Comparison of ENCODE assay signal across 11 cellular contexts in the genomic region with DNA sequence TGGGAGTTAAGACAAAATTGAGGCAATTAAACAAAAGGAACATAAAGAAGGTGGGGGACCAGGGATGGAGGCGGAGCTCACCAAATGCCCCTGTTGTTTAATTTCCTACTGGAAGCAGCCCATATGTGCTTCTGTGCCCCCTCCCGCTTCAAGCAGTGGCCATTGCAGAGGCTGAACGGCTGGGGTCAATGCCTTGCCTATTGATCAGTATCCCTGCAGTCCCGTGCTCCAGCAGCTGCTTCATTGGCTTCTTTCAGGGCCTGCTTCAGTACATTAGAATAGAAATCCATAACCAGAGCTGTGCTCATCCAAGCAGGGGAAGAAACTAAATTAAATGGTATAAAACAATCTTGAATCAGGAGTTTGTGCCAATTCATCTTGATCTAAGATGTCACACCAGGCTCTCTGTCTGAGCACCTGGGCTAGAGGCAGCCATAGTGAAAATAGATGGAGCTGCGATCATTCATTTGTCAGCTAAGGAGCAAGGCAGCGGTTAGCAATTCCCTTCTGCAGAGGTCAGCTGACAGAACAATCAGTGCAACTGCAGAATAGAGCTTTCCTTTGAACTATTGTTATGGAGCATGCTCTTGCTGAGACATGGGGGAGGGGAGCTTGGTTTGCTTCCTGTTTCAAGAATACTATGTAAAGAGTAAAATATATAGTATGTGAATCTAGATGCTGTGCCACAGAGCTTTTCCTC.
DNase-seq lines count a peak whose midpoint lies in the region; ATAC-seq and TF ChIP-seq lines count a peak whose summit lies in the region.
"Had no signal": no experiment of that assay in that cellular context is flagged by ENCODE, and none has a peak within 500 bp of the region (broad histone marks: within the 10 kb centered on the region; RNA-seq: fewer than 3 reads in every experiment).

No MANE protein-coding gene starts in this region.

- H3K27ac ChIP-seq in mesendoderm (ENCODE audit: low read depth, low read length) (peak overlapping the region; percentile 36), foreskin keratinocyte (no peak overlapping the region), testis (no peak overlapping the region)
- H3K27ac ChIP-seq: adrenal gland, heart right ventricle had no signal

- H3K79me2 ChIP-seq in mesendoderm (ENCODE audit: control insufficient read depth, insufficient read depth, low read length), result no peaks in the 10 kb centered on the region

- TF ChIP-seq CTCF in foreskin keratinocyte (conservative IDR thresholded peaks at IDR 0.05) (no peak), testis (IDR thresholded peaks at IDR 0.05) (no peak), Calu3 (IDR thresholded peaks at IDR 0.05; ENCODE audit: unreplicated experiment) (no peak)

- no peak overlapping the region for H2AK5ac ChIP-seq in mesendoderm (ENCODE audit: low read length)

- peak overlapping the region; percentile 6 for H3K4me2 ChIP-seq in mesendoderm (ENCODE audit: low read length)

- ATAC-seq in foreskin keratinocyte, result no peak

- H4K8ac ChIP-seq in mesendoderm (ENCODE audit: low read depth, low read length), result peak overlapping the region; percentile 65

- CTCF ChIA-PET in Calu3 (lab: Charles Lee), result interaction anchor here (0.8 kb wide), 1 partner anchor 12 kb away, joined by 4 read pairs; no protein-coding TSS in a partner anchor

- no peak overlapping the region for H3K23ac ChIP-seq in mesendoderm (ENCODE audit: low read length)

- no peak overlapping the region for H4K5ac ChIP-seq in mesendoderm (ENCODE audit: low read length)

- no peak overlapping the region for H3K4ac ChIP-seq in mesendoderm (ENCODE audit: low read depth, low read length)

- H2BK5ac ChIP-seq in mesendoderm (ENCODE audit: low read length), result no peak overlapping the region

- H3K4me1 ChIP-seq in mesendoderm (ENCODE audit: control insufficient read depth, low read depth, low read length), result peaks cover 6% of the 10 kb centered on the region
- no peaks in the 10 kb centered on the region for H3K4me1 ChIP-seq in foreskin keratinocyte
- H3K4me1 ChIP-seq in testis, result no peaks in the 10 kb centered on the region
- H3K4me1 ChIP-seq: adrenal gland had no signal

- H3K79me1 ChIP-seq in mesendoderm (ENCODE audit: low read length), result no peaks in the 10 kb centered on the region

- no peak overlapping the region for H3K4me3 Mint-ChIP-seq in Calu3 (ENCODE audit: low read depth, unreplicated experiment)

- H3K36me3 ChIP-seq in mesendoderm (ENCODE audit: control insufficient read depth, insufficient read depth, low read length) (no peaks in the 10 kb centered on the region), testis (ENCODE audit: low read depth, missing control alignments) (no peaks in the 10 kb centered on the region)
- H3K36me3 ChIP-seq: adrenal gland, heart right ventricle had no signal

- H3K27me3 ChIP-seq in mesendoderm (ENCODE audit: insufficient read depth, low read length, poor library complexity), result no peaks in the 10 kb centered on the region
- H3K27me3 ChIP-seq in foreskin keratinocyte, result no peaks in the 10 kb centered on the region
- no peaks in the 10 kb centered on the region for H3K27me3 ChIP-seq in testis
- H3K27me3 ChIP-seq: adrenal gland, heart right ventricle had no signal

- H2BK120ac ChIP-seq in mesendoderm (ENCODE audit: low read depth, low read length), result no peak overlapping the region

- H3K9me3 Mint-ChIP-seq in Calu3 (ENCODE audit: low read depth, unreplicated experiment), result no peaks in the 10 kb centered on the region

- H3K36me3 Mint-ChIP-seq in Calu3 (ENCODE audit: insufficient read depth, unreplicated experiment), result no peaks in the 10 kb centered on the region

- peak overlapping the region; percentile 53 for H3K18ac ChIP-seq in mesendoderm (ENCODE audit: low read length)

- H3K56ac ChIP-seq in mesendoderm (ENCODE audit: low read length), result no peak overlapping the region

- peaks cover 23% of the 10 kb centered on the region for H3K4me1 Mint-ChIP-seq in Calu3 (ENCODE audit: low read depth, unreplicated experiment)

- no CpG with 5 or more reads among the region's 6 CpGs for WGBS in mesendoderm (ENCODE audit: extremely low coverage, insufficient coverage, low lambda C conversion rate)
- WGBS in testis, 2 donors, result 72 to 82% methylated on average over 6 of the region's 6 CpGs

- BruUV-seq in Calu3 (replicated peaks; lab: Mats Ljungman, UMichigan), result no TSS peak

- H3K27ac Mint-ChIP-seq in Calu3 (ENCODE audit: unreplicated experiment), result no peak overlapping the region

- no peaks in the 10 kb centered on the region for H3K9me3 ChIP-seq in testis
- H3K9me3 ChIP-seq: adrenal gland, heart right ventricle had no signal

- intact Hi-C loops in testis (cut with DNase I; ENCODE audit: low total_unique reads), result no loop called here
- intact Hi-C loops in Calu3 (cut with micrococcal nuclease; ENCODE audit: unreplicated experiment), result no loop called here

- DNase-seq in DMS153 (lab: John Stamatoyannopoulos, UW) (peak; percentile 32), NCI-H2107 (lab: John Stamatoyannopoulos, UW) (peak; percentile 18), mesendoderm (peak; percentile 73), foreskin keratinocyte (no peak), testis (no peak), Calu3 (no peak)
- peak; percentile 2 for DNase-seq in central memory CD4-positive, alpha-beta T cell
- DNase-seq in activated CD4-positive, CD25-positive, alpha-beta regulatory T cell treated with anti-CD3 and anti-CD28 coated beads, Interleukin-2, amount 50 U/mL, for 72 hours, result no peak
- DNase-seq: activated CD4-positive, CD25-positive, alpha-beta regulatory T cell; adrenal gland; heart right ventricle had no signal

- H3K4me3 ChIP-seq in mesendoderm (ENCODE audit: low read length) (no peak overlapping the region), testis (no peak overlapping the region)
- H3K4me3 ChIP-seq: adrenal gland, heart right ventricle had no signal

- no peaks in the 10 kb centered on the region for H3K27me3 Mint-ChIP-seq in Calu3 (ENCODE audit: unreplicated experiment)

- no peak for TF ChIP-seq POLR2A in testis (IDR thresholded peaks at IDR 0.05)

- H3K9ac ChIP-seq in mesendoderm (ENCODE audit: low read length), result no peak overlapping the region

- no peak overlapping the region for H2BK15ac ChIP-seq in mesendoderm (replicated peaks; ENCODE audit: low read depth)

Comparison
In these comparisons a context has a peak if more than half of its experiments do, and no peak if none do; other contexts are left out.
1. DNase-seq: peak in DMS153 (single experiment), NCI-H2107 (single experiment), central memory CD4-positive, alpha-beta T cell (single experiment) and mesendoderm (single experiment); none in foreskin keratinocyte (0 of 2), testis (single experiment), Calu3 (single experiment) and activated CD4-positive, CD25-positive, alpha-beta regulatory T cell treated with anti-CD3 and anti-CD28 coated beads, Interleukin-2, amount 50 U/mL, for 72 hours (single experiment).